8 cellular contexts compared by ENCODE assay signal in the genomic region with DNA sequence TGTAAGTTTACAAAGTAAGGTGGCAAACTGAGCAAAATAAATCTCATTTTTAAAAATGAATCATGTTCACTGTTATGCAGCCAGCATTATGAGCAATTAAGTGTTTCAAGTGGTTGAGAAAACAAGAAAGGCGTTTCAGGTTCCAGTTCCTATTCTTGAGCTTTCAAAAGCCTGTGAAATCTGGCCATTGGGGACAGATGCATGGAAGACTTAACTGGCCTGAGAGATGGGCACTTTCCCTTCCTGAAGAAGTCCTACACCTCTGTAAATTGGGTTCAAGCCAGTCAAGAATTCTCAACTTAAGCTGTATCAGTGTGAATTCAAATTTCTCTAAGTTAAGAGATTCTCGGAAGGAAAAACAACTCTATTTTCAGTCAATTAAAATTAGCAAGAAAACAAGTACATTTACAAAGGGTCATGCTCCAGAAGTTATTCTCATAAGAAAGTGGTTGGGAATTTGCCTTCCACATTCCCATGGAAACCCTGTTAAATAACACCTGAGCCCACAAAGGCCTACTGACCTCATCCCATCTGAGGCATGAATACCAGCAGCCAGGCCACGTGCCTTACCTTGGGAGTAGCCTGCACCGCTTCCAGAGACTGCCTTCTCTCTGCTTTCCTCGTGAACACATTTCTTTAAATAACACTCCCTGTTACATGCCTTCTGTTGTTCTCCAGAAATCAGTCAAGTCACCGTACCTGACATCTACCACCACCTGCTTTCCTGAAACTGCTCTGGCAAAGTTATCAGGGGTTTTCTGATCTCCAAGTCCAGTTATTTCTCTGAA. TPM values are rescaled to one million over a fixed set of nuclear protein-coding genes. Genes with fewer than 3 reads are reported as not detected.
A peak's percentile ranks its signal among the peaks of the same experiment; 100 is the strongest.
DNase-seq lines count a peak whose midpoint lies in the region; ATAC-seq lines count a peak whose summit lies in the region.

No MANE protein-coding gene starts in this region.

- peak; percentile 21 for DNase-seq in NCI-H1417 treated with DMSO at 0.1 percent for 48 hours (lab: John Stamatoyannopoulos, UW)
- peak; percentile 67 for DNase-seq in islet precursor cell
- DNase-seq in inferior parietal cortex (ENCODE audit: extremely low spot score): no peak
- DNase-seq in SKM-1 (lab: John Stamatoyannopoulos, UW; ENCODE audit: unreplicated experiment): no peak
- DNase-seq in stimulated activated CD4-positive, alpha-beta T cell treated with anti-CD3 and anti-CD28 coated beads, Interleukin-2, amount 100 ng/mL, for 24 hours: no peak

- ATAC-seq in GM18909 (IDR thresholded peaks at IDR 0.05; ENCODE audit: poor library complexity, unreplicated experiment) (peak; percentile 78), HG02610 (IDR thresholded peaks at IDR 0.05; ENCODE audit: unreplicated experiment) (peak; percentile 68), esophagus mucosa (no peak)

RNA-seq across cellular contexts. Expression of a gene that starts 19.4 kb away (rescaled TPM):
- 14.5 TPM for total RNA-seq in esophagus mucosa

RNA-seq across cellular contexts. Expression of a gene that starts 49.5 kb away (rescaled TPM):
- total RNA-seq in esophagus mucosa: 5.7 TPM

Comparison
In these comparisons a context has a peak if more than half of its experiments do, and no peak if none do; other contexts are left out.
1. DNase-seq: peak in NCI-H1417 treated with DMSO at 0.1 percent for 48 hours (single experiment) and islet precursor cell (single experiment); none in inferior parietal cortex (single experiment), SKM-1 (single experiment) and stimulated activated CD4-positive, alpha-beta T cell treated with anti-CD3 and anti-CD28 coated beads, Interleukin-2, amount 100 ng/mL, for 24 hours (0 of 2).